In the genomic region with DNA sequence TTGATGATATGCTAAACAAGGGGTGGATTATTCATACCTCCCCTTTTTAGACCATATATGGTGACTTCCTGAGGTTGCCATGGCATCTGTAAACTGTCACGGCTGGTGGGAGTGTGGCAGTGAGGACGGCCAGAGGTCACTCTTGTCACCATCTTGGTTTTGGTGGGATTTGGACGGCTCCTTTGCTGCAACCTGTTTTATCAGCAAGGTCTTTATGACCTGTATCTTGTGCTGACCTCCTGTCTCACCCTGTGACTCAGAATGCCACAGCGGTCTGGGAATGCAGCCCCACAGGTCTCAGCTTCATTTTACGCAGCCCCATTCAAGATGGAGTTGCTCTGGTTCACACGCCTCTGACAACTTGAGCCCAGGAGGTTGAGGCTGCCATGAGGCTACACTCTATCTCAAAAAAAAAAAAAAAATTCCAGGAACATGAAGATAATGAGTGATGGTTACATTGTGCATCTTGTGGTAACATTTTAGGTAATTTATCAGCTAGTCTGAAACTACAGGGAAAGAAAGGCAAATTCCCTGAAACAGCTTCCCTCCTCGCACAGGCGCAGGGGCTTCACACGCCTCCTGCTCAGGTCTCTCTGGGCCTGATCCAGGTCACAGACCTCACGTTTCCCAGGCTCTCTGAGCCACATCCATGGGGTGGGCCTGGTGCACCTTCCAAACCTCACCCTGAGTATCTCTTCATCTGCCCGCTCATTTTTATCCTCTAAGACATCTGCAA, we compare ENCODE assay signal across 1 cellular context.
TF ChIP-seq lines count a peak whose summit lies in the region.

No MANE protein-coding gene starts in this region.

TF ChIP-seq in A549, 52 proteins besides CTCF, POLR2A, EP300 and RAD21:
- TF ChIP-seq ZNF302 (CRISPR knock-in tag; IDR thresholded peaks at IDR 0.05) = no peak
- 0 out of 2 replicates have a peak, but pooled peaks have one; percentile 21 for TF ChIP-seq ATOH8 (CRISPR knock-in tag; IDR thresholded peaks at IDR 0.05; ENCODE audit: low read depth)
- no peak for TF ChIP-seq NR3C1 (IDR thresholded peaks at IDR 0.05)
- TF ChIP-seq FOSB (CRISPR knock-in tag; IDR thresholded peaks at IDR 0.05) = no peak
- TF ChIP-seq JUN (IDR thresholded peaks at IDR 0.05) = no peak
- TF ChIP-seq EHF (CRISPR knock-in tag; IDR thresholded peaks at IDR 0.05) = no peak
- no peak for TF ChIP-seq MYC (IDR thresholded peaks at IDR 0.05; ENCODE audit: borderline replicate concordance, low read length)
- no peak for TF ChIP-seq MAFK (IDR thresholded peaks at IDR 0.05; ENCODE audit: partially characterized antibody)
- no peak for TF ChIP-seq JUNB (IDR thresholded peaks at IDR 0.05)
- no peak for TF ChIP-seq CHD4 (IDR thresholded peaks at IDR 0.05; ENCODE audit: borderline replicate concordance)
- 0 out of 2 replicates have a peak, but pooled peaks have one; percentile 53 for TF ChIP-seq HEYL (CRISPR knock-in tag; IDR thresholded peaks at IDR 0.05)
- TF ChIP-seq, protein P1, sequence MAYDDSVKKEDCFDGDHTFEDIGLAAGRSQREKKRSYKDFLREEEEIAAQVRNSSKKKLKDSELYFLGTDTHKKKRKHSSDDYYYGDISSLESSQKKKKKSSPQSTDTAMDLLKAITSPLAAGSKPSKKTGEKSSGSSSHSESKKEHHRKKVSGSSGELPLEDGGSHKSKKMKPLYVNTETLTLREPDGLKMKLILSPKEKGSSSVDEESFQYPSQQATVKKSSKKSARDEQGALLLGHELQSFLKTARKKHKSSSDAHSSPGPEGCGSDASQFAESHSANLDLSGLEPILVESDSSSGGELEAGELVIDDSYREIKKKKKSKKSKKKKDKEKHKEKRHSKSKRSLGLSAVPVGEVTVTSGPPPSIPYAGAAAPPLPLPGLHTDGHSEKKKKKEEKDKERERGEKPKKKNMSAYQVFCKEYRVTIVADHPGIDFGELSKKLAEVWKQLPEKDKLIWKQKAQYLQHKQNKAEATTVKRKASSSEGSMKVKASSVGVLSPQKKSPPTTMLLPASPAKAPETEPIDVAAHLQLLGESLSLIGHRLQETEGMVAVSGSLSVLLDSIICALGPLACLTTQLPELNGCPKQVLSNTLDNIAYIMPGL (CRISPR knock-in tag; IDR thresholded peaks at IDR 0.05; ENCODE audit: borderline replicate concordance) = no peak
TF ChIP-seq in A549: peak in this region for 2.
